ENCODE assay signal across 21 cellular contexts in genomic region chr11:91085985-91086384, GRCh38.
"Had no signal": no experiment of that assay in that cellular context is flagged by ENCODE, and none has a peak within 500 bp of the region (broad histone marks: within the 10 kb centered on the region; RNA-seq: fewer than 3 reads in every experiment).

No MANE protein-coding gene starts in this region.

- H3K4me1 Mint-ChIP-seq: immature natural killer cell; naive thymus-derived CD4-positive, alpha-beta T cell had no signal

- H3K4me3 ChIP-seq: gastroesophageal sphincter, left ventricle myocardium inferior, lung, stomach, thoracic aorta, transverse colon had no signal

- H3K36me3 ChIP-seq: gastroesophageal sphincter, left ventricle myocardium inferior, neutrophil, stomach, thoracic aorta, transverse colon had no signal

- H3K4me3 Mint-ChIP-seq: dendritic cell treated with granulocyte-macrophage colony-stimulating factor and Interleukin-4, amounts not matched to agents 40 ng/mL and 50 ng/mL, for 4 days; immature natural killer cell; naive thymus-derived CD4-positive, alpha-beta T cell had no signal

- H3K9me3 ChIP-seq: gastroesophageal sphincter, left ventricle myocardium inferior, neutrophil, stomach, thoracic aorta, transverse colon had no signal

- H3K4me1 ChIP-seq: stomach, transverse colon had no signal

- H3K27ac Mint-ChIP-seq: dendritic cell treated with granulocyte-macrophage colony-stimulating factor and Interleukin-4, amounts not matched to agents 40 ng/mL and 50 ng/mL, for 4 days; immature natural killer cell; naive thymus-derived CD4-positive, alpha-beta T cell had no signal

- H3K27me3 Mint-ChIP-seq: dendritic cell treated with granulocyte-macrophage colony-stimulating factor and Interleukin-4, amounts not matched to agents 40 ng/mL and 50 ng/mL, for 4 days; naive thymus-derived CD4-positive, alpha-beta T cell had no signal

- H3K27me3 ChIP-seq: gastroesophageal sphincter, neutrophil, stomach, transverse colon had no signal

- DNase-seq: cerebellar nuclear complex; erythroblast; glutamatergic neuron; immature natural killer cell; kidney; left cardiac atrium; left ventricle myocardium inferior; mesendoderm; naive thymus-derived CD4-positive, alpha-beta T cell; posterior cingulate gyrus; small intestine; stimulated activated CD4-positive, alpha-beta T cell treated with anti-CD3 and anti-CD28 coated beads, Interleukin-12 subunit alpha, Interleukin-12 subunit beta, amount 100 ng/mL, for 4 hours; stimulated activated naive CD4-positive, alpha-beta T cell; stomach; substantia nigra; transverse colon had no signal

- H3K36me3 Mint-ChIP-seq: immature natural killer cell; naive thymus-derived CD4-positive, alpha-beta T cell had no signal

- H3K27ac ChIP-seq: gastroesophageal sphincter, left ventricle myocardium inferior, neutrophil, stomach, thoracic aorta, transverse colon had no signal
